10 cellular contexts compared by ENCODE assay signal in genomic region chr2:68837861-68838341, GRCh38. TPM values are rescaled to one million over a fixed set of nuclear protein-coding genes. Genes with fewer than 3 reads are reported as not detected.
A peak's percentile ranks its signal among the peaks of the same experiment; 100 is the strongest.
DNase-seq lines count a peak whose midpoint lies in the region; ATAC-seq and TF ChIP-seq lines count a peak whose summit lies in the region.
"Had no signal": no experiment of that assay in that cellular context is flagged by ENCODE, and none has a peak within 500 bp of the region (broad histone marks: within the 10 kb centered on the region; RNA-seq: fewer than 3 reads in every experiment).

No MANE protein-coding gene starts in this region.

- H3K27ac Mint-ChIP-seq in activated CD8-positive, alpha-beta T cell treated with anti-CD3 and anti-CD28 coated beads for 36 hours, result peak overlapping the region; percentile 43
- no peak overlapping the region for H3K27ac Mint-ChIP-seq in activated CD8-positive, alpha-beta T cell treated with anti-CD3 and anti-CD28 coated beads, Interleukin-2, amount 10 ng/mL, durations not matched to agents 7 days and 5 days

- intact Hi-C loops in activated CD8-positive, alpha-beta T cell treated with anti-CD3 and anti-CD28 coated beads for 36 hours (cut with micrococcal nuclease), result loop anchor here (1.0 to 5.0 kb wide), 4 partner anchors 64 to 121 kb away; no protein-coding TSS in a partner anchor

- no peak for TF ChIP-seq CTCF in activated CD8-positive, alpha-beta T cell treated with anti-CD3 and anti-CD28 coated beads for 36 hours (IDR thresholded peaks at IDR 0.05)
- TF ChIP-seq CTCF in LNCaP clone FGC (IDR thresholded peaks at IDR 0.05; ENCODE audit: control insufficient read depth, extremely low read depth, insufficient read depth), result no peak

- in situ Hi-C loops in GM23248 (cut with MboI), result no loop called here

- H3K4me3 ChIP-seq in GM23248 (no peak overlapping the region), LNCaP clone FGC (ENCODE audit: low read depth, low read length) (no peak overlapping the region)

- no peaks in the 10 kb centered on the region for H3K4me1 ChIP-seq in GM23248 (ENCODE audit: insufficient read depth)

- no peaks in the 10 kb centered on the region for H4K20me1 ChIP-seq in GM23248 (ENCODE audit: insufficient read depth)

- no peaks in the 10 kb centered on the region for H3K79me2 ChIP-seq in GM23248 (ENCODE audit: insufficient read depth)

- H3K27me3 Mint-ChIP-seq in activated CD8-positive, alpha-beta T cell treated with anti-CD3 and anti-CD28 coated beads for 36 hours, result no peaks in the 10 kb centered on the region
- H3K27me3 Mint-ChIP-seq in activated CD8-positive, alpha-beta T cell treated with anti-CD3 and anti-CD28 coated beads, Interleukin-2, amount 10 ng/mL, durations not matched to agents 7 days and 5 days (ENCODE audit: low read depth), result peaks cover 1% of the 10 kb centered on the region

- H3F3A ChIP-seq in GM23248 (ENCODE audit: insufficient read depth), result no peaks in the 10 kb centered on the region

- POLR2A ChIA-PET in activated CD8-positive, alpha-beta T cell treated with anti-CD3 and anti-CD28 coated beads for 36 hours (lab: Charles Lee), result interaction anchor here (0.6 to 1.3 kb wide), 4 partner anchors 24 to 103 kb away, joined by 3 read pairs; partner anchors contain the start of gene ARHGAP25
- POLR2A ChIA-PET in activated CD8-positive, alpha-beta T cell treated with anti-CD3 and anti-CD28 coated beads, Interleukin-2, amount 10 ng/mL, durations not matched to agents 7 days and 5 days (lab: Charles Lee), result interaction anchor here (0.7 kb wide), 1 partner anchor 93 kb away, joined by 3 read pairs; no protein-coding TSS in a partner anchor

- H3K27ac ChIP-seq in GM23248, result no peak overlapping the region

- peaks cover 9% of the 10 kb centered on the region for H3K27me3 ChIP-seq in GM23248 (replicated peaks; ENCODE audit: insufficient read depth)

- no peak overlapping the region for H3K4me2 ChIP-seq in GM23248 (ENCODE audit: unreplicated experiment)

- DNase-seq in activated CD8-positive, alpha-beta T cell treated with anti-CD3 and anti-CD28 coated beads for 36 hours, result no peak
- no peak for DNase-seq in activated CD8-positive, alpha-beta T cell treated with anti-CD3 and anti-CD28 coated beads, Interleukin-2, amount 10 ng/mL, durations not matched to agents 7 days and 5 days
- peak; percentile 21 for DNase-seq in GM23248
- peak; percentile 63 for DNase-seq in LNCaP clone FGC (ENCODE audit: low read depth)
- DNase-seq in myocyte (ENCODE audit: low read depth), result peak; percentile 51
- DNase-seq in cerebellar cortex (ENCODE audit: low spot score), result no peak
- no peak for DNase-seq in activated effector memory CD4-positive, alpha-beta T cell treated with anti-CD3 and anti-CD28 coated beads, Interleukin-2, amount 50 U/mL, for 16 hours
- DNase-seq in stimulated activated CD4-positive, alpha-beta T cell treated with anti-CD3 and anti-CD28 coated beads, Interleukin-4, amount 100 ng/mL, for 4 hours, result no peak

- H2AFZ ChIP-seq in GM23248, result no peak overlapping the region

- H3K4me1 Mint-ChIP-seq in activated CD8-positive, alpha-beta T cell treated with anti-CD3 and anti-CD28 coated beads for 36 hours (ENCODE audit: low read depth), result peaks cover 31% of the 10 kb centered on the region
- H3K4me1 Mint-ChIP-seq in activated CD8-positive, alpha-beta T cell treated with anti-CD3 and anti-CD28 coated beads, Interleukin-2, amount 10 ng/mL, durations not matched to agents 7 days and 5 days (ENCODE audit: low read depth), result peaks cover 38% of the 10 kb centered on the region

- peak; percentile 58 for ATAC-seq in activated CD8-positive, alpha-beta T cell treated with anti-CD3 and anti-CD28 coated beads for 36 hours
- no peak for ATAC-seq in activated CD8-positive, alpha-beta T cell treated with anti-CD3 and anti-CD28 coated beads, Interleukin-2, amount 10 ng/mL, durations not matched to agents 7 days and 5 days

- H3K9me3 Mint-ChIP-seq in activated CD8-positive, alpha-beta T cell treated with anti-CD3 and anti-CD28 coated beads for 36 hours, result peaks cover 4% of the 10 kb centered on the region
- no peaks in the 10 kb centered on the region for H3K9me3 Mint-ChIP-seq in activated CD8-positive, alpha-beta T cell treated with anti-CD3 and anti-CD28 coated beads, Interleukin-2, amount 10 ng/mL, durations not matched to agents 7 days and 5 days (ENCODE audit: insufficient read depth)

- H3K9me2 ChIP-seq in GM23248 (ENCODE audit: insufficient read depth), result no peaks in the 10 kb centered on the region

- WGBS in GM23248 (ENCODE audit: low coverage in 1 of 2, low lambda C conversion rate in 2 of 2, missing lambda C conversion rate in 2 of 2), 2 experiments, result 66 to 74% methylated on average over 3 of the region's 3 CpGs

- H3K9me3 ChIP-seq in GM23248 (ENCODE audit: low read depth), result no peaks in the 10 kb centered on the region

- no peaks in the 10 kb centered on the region for H3K36me3 Mint-ChIP-seq in activated CD8-positive, alpha-beta T cell treated with anti-CD3 and anti-CD28 coated beads for 36 hours (ENCODE audit: low read depth)
- no peaks in the 10 kb centered on the region for H3K36me3 Mint-ChIP-seq in activated CD8-positive, alpha-beta T cell treated with anti-CD3 and anti-CD28 coated beads, Interleukin-2, amount 10 ng/mL, durations not matched to agents 7 days and 5 days (ENCODE audit: low read depth)

- H3K9ac ChIP-seq in GM23248, result no peak overlapping the region

- CTCF ChIA-PET in activated CD8-positive, alpha-beta T cell treated with anti-CD3 and anti-CD28 coated beads for 36 hours (lab: Charles Lee), result interaction anchor here (0.8 to 12.9 kb wide), 21 partner anchors 8 to 369 kb away, joined by 3 to 136 read pairs (median 7); no protein-coding TSS in a partner anchor
- CTCF ChIA-PET in activated CD8-positive, alpha-beta T cell treated with anti-CD3 and anti-CD28 coated beads, Interleukin-2, amount 10 ng/mL, durations not matched to agents 7 days and 5 days (lab: Charles Lee), result interaction anchor here (1.0 to 5.2 kb wide), 18 partner anchors 8 to 242 kb away, joined by 3 to 53 read pairs (median 7); no protein-coding TSS in a partner anchor

- H3K36me3 ChIP-seq in GM23248 (ENCODE audit: low read depth), result no peaks in the 10 kb centered on the region

- H3K4me3 Mint-ChIP-seq in activated CD8-positive, alpha-beta T cell treated with anti-CD3 and anti-CD28 coated beads for 36 hours, result no peak overlapping the region
- H3K4me3 Mint-ChIP-seq in activated CD8-positive, alpha-beta T cell treated with anti-CD3 and anti-CD28 coated beads, Interleukin-2, amount 10 ng/mL, durations not matched to agents 7 days and 5 days, result no peak overlapping the region

RNA-seq across cellular contexts. Expression of gene BMP10, which starts 33.3 kb away (rescaled TPM):
- not detected for total RNA-seq in activated CD8-positive, alpha-beta T cell treated with anti-CD3 and anti-CD28 coated beads for 36 hours
- not detected for total RNA-seq in activated CD8-positive, alpha-beta T cell treated with anti-CD3 and anti-CD28 coated beads, Interleukin-2, amount 10 ng/mL, durations not matched to agents 7 days and 5 days
- not detected in 2 replicates for total RNA-seq in GM23248 (2014; rRNA removed; shearing (Covaris generic))
- polyA plus RNA-seq in GM23248 (2016; fragmentation: Nextera tagmentation; extraction: Ambion mirVana), result not detected in 2 replicates
- 0.11 TPM in 1 of 2 replicates, not detected in the other for total RNA-seq in myocyte
- not detected for polyA plus RNA-seq in myocyte (2012)
- total RNA-seq: endothelial cell of umbilical vein, osteocyte had no signal
- polyA plus RNA-seq: endothelial cell of umbilical vein had no signal

Comparison
In these comparisons a context has a peak if more than half of its experiments do, and no peak if none do; other contexts are left out.
1. DNase-seq: peak in GM23248 (single experiment), LNCaP clone FGC (single experiment) and myocyte (single experiment); none in activated CD8-positive, alpha-beta T cell treated with anti-CD3 and anti-CD28 coated beads for 36 hours (single experiment), activated CD8-positive, alpha-beta T cell treated with anti-CD3 and anti-CD28 coated beads, Interleukin-2, amount 10 ng/mL, durations not matched to agents 7 days and 5 days (single experiment), cerebellar cortex (single experiment), activated effector memory CD4-positive, alpha-beta T cell treated with anti-CD3 and anti-CD28 coated beads, Interleukin-2, amount 50 U/mL, for 16 hours (single experiment) and stimulated activated CD4-positive, alpha-beta T cell treated with anti-CD3 and anti-CD28 coated beads, Interleukin-4, amount 100 ng/mL, for 4 hours (0 of 2).